In the genomic region with DNA sequence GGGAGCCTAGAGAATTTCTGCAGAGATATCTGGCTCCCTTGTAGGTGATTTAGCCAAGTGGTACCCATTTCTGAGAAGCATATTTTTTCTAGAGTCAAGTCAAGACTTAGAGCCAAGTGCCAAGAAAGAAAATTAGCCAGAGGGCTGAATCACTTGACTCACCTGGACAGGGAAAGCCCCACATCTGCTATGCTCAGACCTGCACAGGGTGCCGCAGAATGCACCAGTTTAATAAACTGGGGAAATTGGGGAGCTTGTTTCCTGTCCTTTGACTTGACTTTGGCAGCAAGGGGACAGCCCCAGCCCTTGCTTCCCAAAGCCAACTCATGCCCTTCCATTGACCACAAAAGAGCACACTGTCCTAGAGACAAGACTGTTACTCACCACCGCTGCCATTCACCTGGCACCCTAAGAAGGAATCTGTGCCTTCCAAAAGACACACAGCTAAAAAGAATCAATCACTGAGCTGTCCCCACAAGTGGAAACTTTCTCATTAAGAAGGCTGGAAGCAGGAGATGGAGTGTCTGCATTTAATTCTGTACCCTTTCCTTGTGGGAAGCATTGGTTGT, we compare ENCODE assay signal across 9 cellular contexts. TPM values are rescaled to one million over a fixed set of nuclear protein-coding genes. Genes with fewer than 3 reads are reported as not detected.
A peak's percentile ranks its signal among the peaks of the same experiment; 100 is the strongest.
DNase-seq lines count a peak whose midpoint lies in the region; ATAC-seq, FAIRE-seq and TF ChIP-seq lines count a peak whose summit lies in the region.
"Not testable (repeated sequence)": the region's sequence is repeated elsewhere in the genome, so short reads cannot be mapped to it uniquely, and the experiment has no call there.
"Had no signal": no experiment of that assay in that cellular context is flagged by ENCODE, and none has a peak within 500 bp of the region (broad histone marks: within the 10 kb centered on the region; RNA-seq: fewer than 3 reads in every experiment).

No MANE protein-coding gene starts in this region.

- H3K36me3 Mint-ChIP-seq in activated CD4-positive, alpha-beta T cell treated with anti-CD3 and anti-CD28 coated beads for 36 hours (ENCODE audit: low read depth); activated naive CD4-positive, alpha-beta T cell treated with anti-CD3 and anti-CD28 coated beads, Interleukin-2, amount 50 U/mL, for 72 hours: not testable (repeated sequence)

- FAIRE-seq in GM12892 (lab: Jason Lieb, UNC), result peak; percentile 68
- peak; percentile 95 for FAIRE-seq in HTR-8/SVneo (lab: Jason Lieb, UNC)
- FAIRE-seq in bronchial epithelial cell (lab: Jason Lieb, UNC), result peak; percentile 98
- FAIRE-seq in urothelium cell line (lab: Jason Lieb, UNC), result peak; percentile 50

- H3K4me3 ChIP-seq in bronchial epithelial cell (ENCODE audit: low read depth, low read length); left lung: not testable (repeated sequence)

- peak; percentile 87 for ATAC-seq in activated CD4-positive, alpha-beta T cell treated with anti-CD3 and anti-CD28 coated beads for 36 hours
- peak; percentile 54 to 99 for ATAC-seq in activated naive CD4-positive, alpha-beta T cell treated with anti-CD3 and anti-CD28 coated beads, Interleukin-2, amount 50 U/mL, for 72 hours
- peak; percentile 36 for ATAC-seq in left lung

- not testable (repeated sequence) for H3K4me1 ChIP-seq in left lung

- DNase-seq in GM12892 (ENCODE audit: insufficient read length); HTR-8/SVneo (ENCODE audit: insufficient read length, low spot score); activated CD4-positive, alpha-beta T cell treated with anti-CD3 and anti-CD28 coated beads for 36 hours; activated naive CD4-positive, alpha-beta T cell treated with anti-CD3 and anti-CD28 coated beads, Interleukin-2, amount 50 U/mL, for 72 hours (ENCODE audit: low spot score in 2 of 2); bronchial epithelial cell (ENCODE audit: low read depth); left lung; urothelium cell line (ENCODE audit: low spot score): not testable (repeated sequence)

- intact Hi-C loops in activated CD4-positive, alpha-beta T cell treated with anti-CD3 and anti-CD28 coated beads for 36 hours (cut with DNase I, micrococcal nuclease); left lung (cut with DNase I): not testable (repeated sequence)

- not testable (repeated sequence) for H3K4me1 Mint-ChIP-seq in activated CD4-positive, alpha-beta T cell treated with anti-CD3 and anti-CD28 coated beads for 36 hours

- not testable (repeated sequence) for H3K27ac Mint-ChIP-seq in activated CD4-positive, alpha-beta T cell treated with anti-CD3 and anti-CD28 coated beads for 36 hours; activated naive CD4-positive, alpha-beta T cell treated with anti-CD3 and anti-CD28 coated beads, Interleukin-2, amount 50 U/mL, for 72 hours

- TF ChIP-seq CTCF in bronchial epithelial cell (IDR thresholded peaks at IDR 0.05; ENCODE audit: insufficient read depth, low read length, severe bottlenecking); left lung (IDR thresholded peaks at IDR 0.05): not testable (repeated sequence)

- not testable (repeated sequence) for H3K9me3 Mint-ChIP-seq in activated CD4-positive, alpha-beta T cell treated with anti-CD3 and anti-CD28 coated beads for 36 hours (ENCODE audit: low read depth); activated naive CD4-positive, alpha-beta T cell treated with anti-CD3 and anti-CD28 coated beads, Interleukin-2, amount 50 U/mL, for 72 hours

- H3K27me3 ChIP-seq in bronchial epithelial cell (ENCODE audit: control insufficient read depth, insufficient read depth, low read length); left lung: not testable (repeated sequence)

- H3K4me3 Mint-ChIP-seq in activated CD4-positive, alpha-beta T cell treated with anti-CD3 and anti-CD28 coated beads for 36 hours, result not testable (repeated sequence)

- H3K27me3 Mint-ChIP-seq in activated CD4-positive, alpha-beta T cell treated with anti-CD3 and anti-CD28 coated beads for 36 hours, result not testable (repeated sequence)

- not testable (repeated sequence) for H3K27ac ChIP-seq in left lung

- TF ChIP-seq POLR2A in GM12892 (IDR thresholded peaks at IDR 0.05; ENCODE audit: low read depth, low read length), result not testable (repeated sequence)

- CTCF ChIA-PET in activated CD4-positive, alpha-beta T cell treated with anti-CD3 and anti-CD28 coated beads for 36 hours (lab: Charles Lee), result interaction anchor here (1.0 kb wide), 1 partner anchor 8 kb away, joined by 3 read pairs; no protein-coding TSS in a partner anchor

- not testable (repeated sequence) for H3K9me3 ChIP-seq in left lung

- not testable (repeated sequence) for H3K36me3 ChIP-seq in bronchial epithelial cell (ENCODE audit: control insufficient read depth, insufficient read depth, low read length); left lung

- POLR2A ChIA-PET in activated CD4-positive, alpha-beta T cell treated with anti-CD3 and anti-CD28 coated beads for 36 hours (lab: Charles Lee), result not testable (repeated sequence)

RNA-seq across cellular contexts. Expression of gene NOS2, which starts 28.9 kb away (rescaled TPM):
- not detected for polyA plus RNA-seq in GM12892 (2012; ENCODE audit: missing spikeins)
- under 1 TPM; 0.07 to 0.09 TPM for total RNA-seq in activated CD4-positive, alpha-beta T cell treated with anti-CD3 and anti-CD28 coated beads for 36 hours
- total RNA-seq in activated naive CD4-positive, alpha-beta T cell treated with anti-CD3 and anti-CD28 coated beads, Interleukin-2, amount 50 U/mL, for 72 hours, result not detected
- total RNA-seq in bronchial epithelial cell (under 0.01 TPM in 1 of 2 replicates, not detected in the other), left lung (under 1 TPM; 0.34 to 0.70 TPM)
- total RNA-seq: HFFc6 had no signal
- polyA plus RNA-seq: IMR-90 had no signal

Comparison
In these comparisons a context has a peak if more than half of its experiments do, and no peak if none do; other contexts are left out.
1. ATAC-seq: peak in every context shown above with its lines; median percentile 87 in activated CD4-positive, alpha-beta T cell treated with anti-CD3 and anti-CD28 coated beads for 36 hours; 76 in activated naive CD4-positive, alpha-beta T cell treated with anti-CD3 and anti-CD28 coated beads, Interleukin-2, amount 50 U/mL, for 72 hours; 36 in left lung.